In genomic region chr16:57805176-57805575, GRCh38 we compare ENCODE assay signal across 21 cellular contexts. TPM values are rescaled to one million over a fixed set of nuclear protein-coding genes. Genes with fewer than 3 reads are reported as not detected.
DNase-seq lines count a peak whose midpoint lies in the region; ATAC-seq, FAIRE-seq and TF ChIP-seq lines count a peak whose summit lies in the region.
"Had no signal": no experiment of that assay in that cellular context is flagged by ENCODE, and none has a peak within 500 bp of the region (broad histone marks: within the 10 kb centered on the region; RNA-seq: fewer than 3 reads in every experiment).

No MANE protein-coding gene starts in this region.

- peaks cover 88% of the 10 kb centered on the region for H3K4me1 ChIP-seq in HepG2 (ENCODE audit: insufficient read depth, low read length)
- H3K4me1 ChIP-seq in right lobe of liver: peaks cover 0 to 64% (median 23%) of the 10 kb centered on the region in 4 donors
- peaks cover 53 to 57% of the 10 kb centered on the region in 2 donors for H3K4me1 ChIP-seq in duodenal mucosa (ENCODE audit: control insufficient read depth in 1 of 2, insufficient read depth in 2 of 2, low read length in 2 of 2)
- peaks cover 11% of the 10 kb centered on the region for H3K4me1 ChIP-seq in ovary (ENCODE audit: insufficient read depth)

- H3K27me3 ChIP-seq in HepG2 (ENCODE audit: control insufficient read depth in 1 of 2, insufficient read depth in 2 of 2, low read length in 2 of 2): no peaks in the 10 kb centered on the region
- H3K27me3 ChIP-seq in right lobe of liver: no peaks in the 10 kb centered on the region
- no peaks in the 10 kb centered on the region for H3K27me3 ChIP-seq in duodenal mucosa (ENCODE audit: control insufficient read depth in 1 of 2, insufficient read depth in 2 of 2, low read length in 2 of 2)
- H3K27me3 ChIP-seq in ovary: no peaks in the 10 kb centered on the region
- H3K27me3 ChIP-seq: SJSA1 had no signal

- H2AFZ ChIP-seq in HepG2 (ENCODE audit: low read length): no peak overlapping the region

- H3K4me3 ChIP-seq in HepG2 (replicated peaks in 1 of 3; ENCODE audit: insufficient read depth in 1 of 3, low read depth in 2 of 3, low read length in 3 of 3) (no peak overlapping the region), right lobe of liver (no peak overlapping the region), duodenal mucosa (ENCODE audit: low read depth in 1 of 2, low read length in 2 of 2) (no peak overlapping the region), ovary (no peak overlapping the region)
- H3K4me3 ChIP-seq: SJSA1 had no signal

- no peaks in the 10 kb centered on the region for H3K36me3 ChIP-seq in HepG2 (replicated peaks in 1 of 2; ENCODE audit: control insufficient read depth in 1 of 2, insufficient read depth in 2 of 2, low read length in 2 of 2)
- no peaks in the 10 kb centered on the region for H3K36me3 ChIP-seq in right lobe of liver
- no peaks in the 10 kb centered on the region for H3K36me3 ChIP-seq in duodenal mucosa (ENCODE audit: control insufficient read depth in 1 of 2, insufficient read depth in 2 of 2, low read length in 2 of 2)
- no peaks in the 10 kb centered on the region for H3K36me3 ChIP-seq in ovary

- CTCF ChIA-PET in HepG2 (lab: Yijun Ruan, JAX; ENCODE audit: low intra/inter-chr PET ratio, low total read pairs): no interaction called here

- H3K9ac ChIP-seq in HepG2 (ENCODE audit: insufficient read depth, low read depth, low read length) (no peak overlapping the region), duodenal mucosa (ENCODE audit: low read depth in 1 of 2, low read length in 2 of 2) (no peak overlapping the region)

- in situ Hi-C loops in HepG2 (cut with HindIII; ENCODE audit: extremely low pct_ligation_motif_present, low pct_unique_long_range_greater_than_20kb): no loop called here

- 64% methylated on average over 5 of the region's 6 CpGs for whole genome bisulfite sequencing in HepG2 (ENCODE audit: low lambda C conversion rate)
- 56% methylated on average over 4 of the region's 6 CpGs for WGBS in right lobe of liver (ENCODE audit: insufficient coverage, low coverage, low lambda C conversion rate, missing lambda C conversion rate)
- 40 to 50% (median 44%) methylated on average over 6 of the region's 6 CpGs for WGBS in ovary, 3 donors

- ATAC-seq in HepG2 (no peak), right lobe of liver (no peak)

- H4K20me1 ChIP-seq in HepG2 (ENCODE audit: insufficient read depth, low read length): no peaks in the 10 kb centered on the region

- TF ChIP-seq CTCF in HepG2 (CRISPR knock-in tag; IDR thresholded peaks at IDR 0.05) (no peak), right lobe of liver (IDR thresholded peaks at IDR 0.05) (no peak), ovary (IDR thresholded peaks at IDR 0.05) (no peak)

- no peak for TF ChIP-seq EP300 in HepG2 (IDR thresholded peaks at IDR 0.05; ENCODE audit: low read depth in 2 of 2, low read length in 2 of 2)
- no peak for TF ChIP-seq EP300 in HepG2 (CRISPR knock-in tag; IDR thresholded peaks at IDR 0.05; ENCODE audit: borderline replicate concordance)
- no peak for TF ChIP-seq EP300 in ovary (IDR thresholded peaks at IDR 0.05)

- intact Hi-C loops in HepG2 (cut with micrococcal nuclease; ENCODE audit: unreplicated experiment) (no loop called here), right lobe of liver (cut with DNase I) (no loop called here), ovary (cut with DNase I) (no loop called here)

- BruUV-seq in HepG2 (replicated peaks; lab: Mats Ljungman, UMichigan): no TSS peak

- peaks cover 15% of the 10 kb centered on the region for H3K79me2 ChIP-seq in HepG2 (ENCODE audit: insufficient read depth, low read length)

- H3K27ac ChIP-seq in HepG2 (ENCODE audit: extremely low read length, insufficient read depth, low read length) (no peak overlapping the region), right lobe of liver (no peak overlapping the region), duodenal mucosa (ENCODE audit: low read depth, low read length) (peak overlapping the region; percentile 36), ovary (no peak overlapping the region)
- H3K27ac ChIP-seq: C4-2B, HL-60, SJSA1 had no signal

- DNase-seq in HepG2 (ENCODE audit: low spot score) (peak; percentile 59), right lobe of liver (no peak), ovary (peak in 4 of 5 donors; percentile 44 to 85 (median 67)), islet precursor cell (no peak)
- no peak for DNase-seq in activated CD8-positive, alpha-beta memory T cell treated with anti-CD3 and anti-CD28 coated beads, Interleukin-2, amount 50 U/mL, for 48 hours
- no peak for DNase-seq in activated CD4-positive, CD25-positive, alpha-beta regulatory T cell (lab: John Stamatoyannopoulos, UW)
- DNase-seq: EL, H7, NCI-H1417, NCI-H2029, NCI-H2171 treated with DMSO at 0.1 percent for 48 hours, NCI-H446 treated with DMSO at 0.1 percent for 48 hours, NCI-H748 treated with DMSO at 0.1 percent for 48 hours, OCI-M1, RPMI8226 had no signal

- no peak for FAIRE-seq in HepG2 (lab: Jason Lieb, UNC)
- FAIRE-seq: A204.1, HTR-8/SVneo had no signal

- TF ChIP-seq RAD21 in HepG2 (CRISPR knock-in tag; IDR thresholded peaks at IDR 0.05): no peak

- no peak overlapping the region for H3K4me2 ChIP-seq in HepG2 (ENCODE audit: low read depth, low read length)

- TF ChIP-seq POLR2A in HepG2 (IDR thresholded peaks at IDR 0.05; ENCODE audit: insufficient read depth in 1 of 2, low read depth in 2 of 2, low read length in 2 of 2): no peak
- TF ChIP-seq POLR2A in right lobe of liver (IDR thresholded peaks at IDR 0.05): no peak
- no peak for TF ChIP-seq POLR2A in ovary (IDR thresholded peaks at IDR 0.05)

- H3K9me3 ChIP-seq in HepG2 (ENCODE audit: low read length) (no peaks in the 10 kb centered on the region), right lobe of liver (no peaks in the 10 kb centered on the region), duodenal mucosa (ENCODE audit: control insufficient read depth in 1 of 2, low read length in 2 of 2) (no peaks in the 10 kb centered on the region), ovary (no peaks in the 10 kb centered on the region)
- H3K9me3 ChIP-seq: SJSA1 had no signal

- POLR2A ChIA-PET in HepG2 (lab: Yijun Ruan, JAX): interaction anchor here (12.4 kb wide), 1 partner anchor 20 kb away, joined by 141 read pairs; no protein-coding TSS in a partner anchor

TF ChIP-seq in HepG2, 621 proteins besides CTCF, POLR2A, EP300 and RAD21 (continues in another document):
- TF ChIP-seq FOXA1 (IDR thresholded peaks at IDR 0.05) (no peak), FOXA1 (CRISPR knock-in tag; IDR thresholded peaks at IDR 0.05) (0 out of 2 replicates have a peak, but pooled peaks have one; percentile 15), ZNF644 (CRISPR knock-in tag; IDR thresholded peaks at IDR 0.05; ENCODE audit: low read depth) (0 out of 2 replicates have a peak, but pooled peaks have one; percentile 10), ZNF570 (CRISPR knock-in tag; IDR thresholded peaks at IDR 0.05; ENCODE audit: borderline replicate concordance) (no peak), RELA (CRISPR knock-in tag; IDR thresholded peaks at IDR 0.05) (no peak), NFKBIZ (CRISPR knock-in tag; IDR thresholded peaks at IDR 0.05) (no peak), ZNF510 (CRISPR knock-in tag; IDR thresholded peaks at IDR 0.05; ENCODE audit: low read depth) (no peak), HINFP (CRISPR knock-in tag; IDR thresholded peaks at IDR 0.05; ENCODE audit: low read depth) (0 out of 2 replicates have a peak, but pooled peaks have one; percentile 33), MEIS1 (CRISPR knock-in tag; IDR thresholded peaks at IDR 0.05; ENCODE audit: borderline replicate concordance) (0 out of 2 replicates have a peak, but pooled peaks have one; percentile 52), ZNF354B (CRISPR knock-in tag; IDR thresholded peaks at IDR 0.05) (no peak), ATF7-NPFF (CRISPR knock-in tag; IDR thresholded peaks at IDR 0.05; ENCODE audit: low read depth) (no peak), SALL1 (CRISPR knock-in tag; IDR thresholded peaks at IDR 0.05) (no peak), SNRNP70 (IDR thresholded peaks at IDR 0.05; ENCODE audit: low read depth, low read length) (no peak)

RNA-seq across cellular contexts. Expression of gene KIFC3, which starts 2.9 kb away (rescaled TPM):
- 30.0 and 45.3 TPM in 2 replicates for total RNA-seq in HepG2 (2016; rRNA removed; fragmentation: Illumina TruSeq; extraction: Trizol)
- total RNA-seq in HepG2 (2016; cell fraction: cytosol; rRNA removed; fragmentation: Illumina TruSeq; extraction: Trizol; ENCODE audit: low read depth): 11.2 and 13.3 TPM in 2 replicates
- total RNA-seq in HepG2 (2016; cell fraction: insoluble cytoplasmic fraction; rRNA removed; fragmentation: Illumina TruSeq; extraction: Trizol): 26.2 and 45.1 TPM in 2 replicates
- 23.6 and 24.3 TPM in 2 replicates for total RNA-seq in HepG2 (2016; cell fraction: membrane; rRNA removed; fragmentation: Illumina TruSeq; extraction: Trizol)
- total RNA-seq in HepG2 (2016; cell fraction: nucleus; rRNA removed; fragmentation: Illumina TruSeq; extraction: Trizol): 39.1 and 45.8 TPM in 2 replicates
- 42.1 and 70.6 TPM in 2 replicates for polyA plus RNA-seq in HepG2 (2011; rRNA removed)
- 43.4 and 59.0 TPM in 2 replicates for polyA plus RNA-seq in HepG2 (2011; cell fraction: cytosol; rRNA removed)
- 225 and 236 TPM in 2 replicates for polyA plus RNA-seq in HepG2 (2011; cell fraction: nucleus; rRNA removed)
- polyA plus RNA-seq in HepG2 (2012): 21.3 and 43.4 TPM in 2 replicates
- polyA plus RNA-seq in HepG2 (2016; cell fraction: cytosol; fragmentation: Illumina TruSeq; extraction: Trizol; ENCODE audit: low read depth): 14.4 and 14.6 TPM in 2 replicates
- 20.2 and 24.5 TPM in 2 replicates for polyA plus RNA-seq in HepG2 (2016; cell fraction: insoluble cytoplasmic fraction; fragmentation: Illumina TruSeq; extraction: Trizol; ENCODE audit: low read depth)
- 13.8 and 19.9 TPM in 2 replicates for polyA plus RNA-seq in HepG2 (2016; cell fraction: membrane; fragmentation: Illumina TruSeq; extraction: Trizol; ENCODE audit: low read depth)
- 79.4 and 80.8 TPM in 2 replicates for polyA plus RNA-seq in HepG2 (2016; cell fraction: nucleus; fragmentation: Illumina TruSeq; extraction: Trizol; ENCODE audit: insufficient read depth, low read depth)
- 132 and 141 TPM in 2 replicates for polyA minus RNA-seq in HepG2 (2011; rRNA and poly(A)+ RNA removed; ENCODE audit: low replicate concordance)
- 31.9 and 33.7 TPM in 2 replicates for polyA minus RNA-seq in HepG2 (2011; cell fraction: cytosol; rRNA and poly(A)+ RNA removed)
- 94.9 and 117 TPM in 2 replicates for polyA minus RNA-seq in HepG2 (2011; cell fraction: nucleus; rRNA and poly(A)+ RNA removed)
- total RNA-seq in right lobe of liver: 10 to 100 TPM; 20.3 to 88.9 (median 46.4) TPM
- total RNA-seq in ovary: 10 to 100 TPM; 21.3 to 54.0 (median 37.5) TPM
- polyA plus RNA-seq in ovary: 10 to 100 TPM in 1 of 2 donors, 1 to 10 TPM in 1; 4.6 to 16.0 TPM

Comparison
In these comparisons a context has a peak if more than half of its experiments do, and no peak if none do; other contexts are left out.
1. DNase-seq: peak in HepG2 (single experiment) and ovary (4 of 5); none in right lobe of liver (0 of 3), islet precursor cell (single experiment), activated CD8-positive, alpha-beta memory T cell treated with anti-CD3 and anti-CD28 coated beads, Interleukin-2, amount 50 U/mL, for 48 hours (single experiment) and activated CD4-positive, CD25-positive, alpha-beta regulatory T cell (0 of 4).